In genomic region chr17:58755577-58756245, GRCh38 we compare ENCODE assay signal across 1 cellular context.
TF ChIP-seq lines count a peak whose summit lies in the region.

PPM1E (plus strand) TSS chr17:58755854.

TF ChIP-seq in neural cell, 6 proteins besides CTCF, POLR2A, EP300 and RAD21:
- TF ChIP-seq REST (IDR thresholded peaks at IDR 0.05; ENCODE audit: borderline replicate concordance), result peak; percentile 70
- peak; percentile 94 for TF ChIP-seq POLR2AphosphoS5 (IDR thresholded peaks at IDR 0.05)
- TF ChIP-seq EZH2 (IDR thresholded peaks at IDR 0.05; ENCODE audit: borderline replicate concordance, insufficient read depth, low read length, poor library complexity, severe bottlenecking), result no peak
- TF ChIP-seq TAF1 (IDR thresholded peaks at IDR 0.05; ENCODE audit: low read depth), result peak; percentile 89
- peak; percentile 85 for TF ChIP-seq MXI1 (conservative IDR thresholded peaks at IDR 0.05; ENCODE audit: poor library complexity, severe bottlenecking)
TF ChIP-seq in neural cell: peak in this region for 4.
